ENCODE assay signal across 8 cellular contexts in genomic region chr17:74972973-74973328, GRCh38.
DNase-seq lines count a peak whose midpoint lies in the region; TF ChIP-seq lines count a peak whose summit lies in the region.
"Had no signal": no experiment of that assay in that cellular context is flagged by ENCODE, and none has a peak within 500 bp of the region (broad histone marks: within the 10 kb centered on the region; RNA-seq: fewer than 3 reads in every experiment).

No MANE protein-coding gene starts in this region.

- H3K4me3 Mint-ChIP-seq in activated naive CD8-positive, alpha-beta T cell, result peak overlapping the region; percentile 91

- in situ Hi-C loops in brain microvascular endothelial cell (cut with HindIII; ENCODE audit: low pct_ligation_motif_present, low sequenced_read_pairs), result no loop called here

- TF ChIP-seq CTCF in HL-60 (IDR thresholded peaks at IDR 0.05; ENCODE audit: insufficient read depth, low read length), result no peak
- no peak for TF ChIP-seq CTCF in brain microvascular endothelial cell (IDR thresholded peaks at IDR 0.05; ENCODE audit: low read depth, low read length, missing control alignments)

- peaks cover 9% of the 10 kb centered on the region for H3K4me1 Mint-ChIP-seq in activated naive CD8-positive, alpha-beta T cell (ENCODE audit: low read depth)

- peak overlapping the region; percentile 22 for H3K27ac Mint-ChIP-seq in activated naive CD8-positive, alpha-beta T cell

- H3K9me3 Mint-ChIP-seq in activated naive CD8-positive, alpha-beta T cell (ENCODE audit: low read depth), result no peaks in the 10 kb centered on the region

- no peaks in the 10 kb centered on the region for H3K36me3 ChIP-seq in brain microvascular endothelial cell (replicated peaks)
- H3K36me3 ChIP-seq: neutrophil had no signal

- H3K27ac ChIP-seq in HL-60 (replicated peaks) (no peak overlapping the region), layer of hippocampus (ENCODE audit: low read depth, low read length) (peak overlapping the region; percentile 82), substantia nigra (ENCODE audit: low read depth, low read length, poor library complexity, severe bottlenecking) (peak overlapping the region; percentile 97), brain microvascular endothelial cell (no peak overlapping the region)
- H3K27ac ChIP-seq: neutrophil had no signal

- no peaks in the 10 kb centered on the region for H3K27me3 Mint-ChIP-seq in activated naive CD8-positive, alpha-beta T cell

- H3K27me3 ChIP-seq in HL-60 (ENCODE audit: insufficient read depth, poor library complexity, severe bottlenecking), result peaks cover 28% of the 10 kb centered on the region
- peaks cover 2% of the 10 kb centered on the region for H3K27me3 ChIP-seq in layer of hippocampus (ENCODE audit: control insufficient read depth, insufficient read depth, low read length)
- H3K27me3 ChIP-seq in brain microvascular endothelial cell (replicated peaks), result peaks cover 18% of the 10 kb centered on the region

- H3K4me3 ChIP-seq in HL-60 (replicated peaks; ENCODE audit: insufficient read depth, low read length), result peak overlapping the region; percentile 21
- H3K4me3 ChIP-seq in brain microvascular endothelial cell (ENCODE audit: low read depth, low read length), result no peak overlapping the region

- DNase-seq in HL-60 (ENCODE audit: low read depth in 1 of 2, low spot score in 1 of 2), result no peak
- DNase-seq in substantia nigra (lab: John Stamatoyannopoulos, UW), result peak in 2 of 49 donors; percentile 27 to 39
- no peak for DNase-seq in NCI-H446 (lab: John Stamatoyannopoulos, UW)
- DNase-seq in brain microvascular endothelial cell, result no peak
- no peak for DNase-seq in NCI-H1092 treated with DMSO at 0.1 percent for 48 hours (lab: John Stamatoyannopoulos, UW)

- H3K36me3 Mint-ChIP-seq in activated naive CD8-positive, alpha-beta T cell, result no peaks in the 10 kb centered on the region

Comparison
In these comparisons a context has a peak if more than half of its experiments do, and no peak if none do; other contexts are left out.
1. H3K27ac ChIP-seq: peak in layer of hippocampus (single experiment) and substantia nigra (single experiment); none in HL-60 (single experiment) and brain microvascular endothelial cell (single experiment).